Comparison of ENCODE assay signal across 16 cellular contexts in the genomic region with DNA sequence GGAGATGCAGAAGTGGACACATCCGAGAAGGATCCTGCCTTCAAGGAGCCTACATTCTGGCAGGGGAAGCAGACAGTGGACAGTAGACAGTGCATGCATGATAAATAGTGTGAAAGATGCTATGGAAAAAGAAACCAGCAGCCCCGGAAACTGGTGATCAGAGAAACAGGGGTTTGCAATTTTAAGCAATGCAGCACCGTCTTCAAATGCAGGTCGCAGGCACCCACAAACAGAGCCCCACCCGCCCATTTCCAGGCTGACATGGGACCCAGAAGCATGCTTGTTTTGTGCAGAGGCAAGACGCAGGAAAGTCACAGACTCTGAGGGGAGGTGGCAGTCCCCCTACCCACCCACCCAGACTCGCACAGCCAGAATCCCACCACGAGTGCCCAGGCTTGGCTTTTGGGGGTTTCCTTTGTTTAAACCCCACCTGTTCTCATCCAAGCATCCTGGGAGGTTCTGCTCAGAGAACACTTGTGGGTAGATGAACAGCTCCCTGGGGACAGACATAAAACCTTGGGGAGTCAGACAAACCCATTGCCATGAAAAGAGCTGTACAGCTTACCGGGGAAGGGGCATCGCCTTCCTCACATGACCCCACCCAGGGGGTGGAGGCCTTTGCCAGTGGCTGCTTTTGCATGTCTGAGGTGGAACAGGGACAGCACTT.
DNase-seq lines count a peak whose midpoint lies in the region; ATAC-seq and TF ChIP-seq lines count a peak whose summit lies in the region.
"Had no signal": no experiment of that assay in that cellular context is flagged by ENCODE, and none has a peak within 500 bp of the region (broad histone marks: within the 10 kb centered on the region; RNA-seq: fewer than 3 reads in every experiment).

No MANE protein-coding gene starts in this region.

- H3K27me3 Mint-ChIP-seq in activated CD8-positive, alpha-beta T cell treated with anti-CD3 and anti-CD28 coated beads for 36 hours: no peaks in the 10 kb centered on the region
- H3K27me3 Mint-ChIP-seq in naive thymus-derived CD8-positive, alpha-beta T cell: no peaks in the 10 kb centered on the region

- H3K27ac Mint-ChIP-seq in activated CD8-positive, alpha-beta T cell treated with anti-CD3 and anti-CD28 coated beads for 36 hours: peak overlapping the region; percentile 48
- peak overlapping the region in 9 of 10 donors; percentile 44 to 95 (median 89) for H3K27ac Mint-ChIP-seq in naive thymus-derived CD8-positive, alpha-beta T cell
- H3K27ac Mint-ChIP-seq: type B pancreatic cell had no signal

- CTCF ChIA-PET in activated CD8-positive, alpha-beta T cell treated with anti-CD3 and anti-CD28 coated beads for 36 hours (lab: Charles Lee): interaction anchor here (1.2 to 1.3 kb wide), 3 partner anchors 29 to 269 kb away, joined by 3 to 4 read pairs (median 3); a partner anchor contains a TSS

- ATAC-seq in activated CD8-positive, alpha-beta T cell treated with anti-CD3 and anti-CD28 coated beads for 36 hours: peak; percentile 55
- peak; percentile 78 to 79 for ATAC-seq in naive thymus-derived CD8-positive, alpha-beta T cell
- no peak for ATAC-seq in HG02938 (IDR thresholded peaks at IDR 0.05; ENCODE audit: unreplicated experiment)
- ATAC-seq in GM19035 (IDR thresholded peaks at IDR 0.05; ENCODE audit: unreplicated experiment): no peak
- ATAC-seq: gastrocnemius medialis, Right ventricle myocardium inferior had no signal

- POLR2A ChIA-PET in activated CD8-positive, alpha-beta T cell treated with anti-CD3 and anti-CD28 coated beads for 36 hours (lab: Charles Lee): interaction anchor here (1.0 kb wide), 1 partner anchor 16 kb away, joined by 5 read pairs; no protein-coding TSS in a partner anchor
- POLR2A ChIA-PET in naive thymus-derived CD8-positive, alpha-beta T cell (lab: Charles Lee): interaction anchor here (0.7 to 2.3 kb wide), 4 partner anchors 10 to 312 kb away, joined by 3 to 11 read pairs (median 5); no protein-coding TSS in a partner anchor

- H3K36me3 Mint-ChIP-seq in activated CD8-positive, alpha-beta T cell treated with anti-CD3 and anti-CD28 coated beads for 36 hours (ENCODE audit: low read depth): no peaks in the 10 kb centered on the region
- H3K36me3 Mint-ChIP-seq in naive thymus-derived CD8-positive, alpha-beta T cell: peaks cover 0 to 10% (median 7%) of the 10 kb centered on the region in 3 donors
- H3K36me3 Mint-ChIP-seq: type B pancreatic cell had no signal

- peaks cover 10% of the 10 kb centered on the region for H3K9me3 Mint-ChIP-seq in activated CD8-positive, alpha-beta T cell treated with anti-CD3 and anti-CD28 coated beads for 36 hours
- H3K9me3 Mint-ChIP-seq in naive thymus-derived CD8-positive, alpha-beta T cell: peaks cover 4 to 19% (median 8%) of the 10 kb centered on the region in 9 donors

- peak; percentile 20 for DNase-seq in activated effector memory CD4-positive, alpha-beta T cell treated with Interleukin-2 at 50 U/mL for 16 hours
- no peak for DNase-seq in activated effector memory CD4-positive, alpha-beta T cell treated with anti-CD3 and anti-CD28 coated beads, Interleukin-2, amount 50 U/mL, for 16 hours
- DNase-seq in NAMALWA (ENCODE audit: low spot score) (peak; percentile 27), foreskin melanocyte (no peak)
- peak; percentile 33 for DNase-seq in activated CD8-positive, alpha-beta T cell treated with anti-CD3 and anti-CD28 coated beads for 36 hours
- peak in 2 of 10 donors; percentile 50 to 54 for DNase-seq in naive thymus-derived CD8-positive, alpha-beta T cell
- DNase-seq: erythroblast; gastrocnemius medialis; GOT3; NCI-H187; NCI-H446 treated with DMSO at 0.1 percent for 48 hours; stimulated activated naive CD4-positive, alpha-beta T cell treated with Interleukin-2 at 50 U/mL for 16 hours had no signal

- H3K4me3 Mint-ChIP-seq in activated CD8-positive, alpha-beta T cell treated with anti-CD3 and anti-CD28 coated beads for 36 hours: no peak overlapping the region
- H3K4me3 Mint-ChIP-seq in naive thymus-derived CD8-positive, alpha-beta T cell: peak overlapping the region in 9 of 10 donors; percentile 24 to 72 (median 33)
- H3K4me3 Mint-ChIP-seq: type B pancreatic cell had no signal

- intact Hi-C loops in activated CD8-positive, alpha-beta T cell treated with anti-CD3 and anti-CD28 coated beads for 36 hours (cut with micrococcal nuclease): no loop called here

- peaks cover 20% of the 10 kb centered on the region for H3K4me1 Mint-ChIP-seq in activated CD8-positive, alpha-beta T cell treated with anti-CD3 and anti-CD28 coated beads for 36 hours (ENCODE audit: low read depth)
- peaks cover 6 to 20% (median 16%) of the 10 kb centered on the region in 4 donors for H3K4me1 Mint-ChIP-seq in naive thymus-derived CD8-positive, alpha-beta T cell

- TF ChIP-seq CTCF in activated CD8-positive, alpha-beta T cell treated with anti-CD3 and anti-CD28 coated beads for 36 hours (IDR thresholded peaks at IDR 0.05): no peak

Comparison
In these comparisons a context has a peak if more than half of its experiments do, and no peak if none do; other contexts are left out.
1. DNase-seq: peak in activated effector memory CD4-positive, alpha-beta T cell treated with Interleukin-2 at 50 U/mL for 16 hours (single experiment), NAMALWA (single experiment) and activated CD8-positive, alpha-beta T cell treated with anti-CD3 and anti-CD28 coated beads for 36 hours (single experiment); none in activated effector memory CD4-positive, alpha-beta T cell treated with anti-CD3 and anti-CD28 coated beads, Interleukin-2, amount 50 U/mL, for 16 hours (single experiment) and foreskin melanocyte (single experiment).
2. ATAC-seq: peak in activated CD8-positive, alpha-beta T cell treated with anti-CD3 and anti-CD28 coated beads for 36 hours (single experiment) and naive thymus-derived CD8-positive, alpha-beta T cell (2 of 2); none in HG02938 (single experiment) and GM19035 (single experiment).